Comparison of ENCODE assay signal across 26 cellular contexts in genomic region chr17:61368832-61369468, GRCh38. TPM values are rescaled to one million over a fixed set of nuclear protein-coding genes. Genes with fewer than 3 reads are reported as not detected.
DNase-seq lines count a peak whose midpoint lies in the region; ATAC-seq, FAIRE-seq and TF ChIP-seq lines count a peak whose summit lies in the region.
"Had no signal": no experiment of that assay in that cellular context is flagged by ENCODE, and none has a peak within 500 bp of the region (broad histone marks: within the 10 kb centered on the region; RNA-seq: fewer than 3 reads in every experiment).

No MANE protein-coding gene starts in this region.

- H3K27me3 ChIP-seq in HepG2 (ENCODE audit: control insufficient read depth in 1 of 2, insufficient read depth in 2 of 2, low read length in 2 of 2), result no peaks in the 10 kb centered on the region
- no peaks in the 10 kb centered on the region for H3K27me3 ChIP-seq in right lobe of liver
- H3K27me3 ChIP-seq in upper lobe of right lung, result no peaks in the 10 kb centered on the region
- H3K27me3 ChIP-seq: Peyer's patch had no signal

- H3K4me2 ChIP-seq in HepG2 (ENCODE audit: low read depth, low read length), result no peak overlapping the region

- in situ Hi-C loops in HepG2 (cut with HindIII; ENCODE audit: extremely low pct_ligation_motif_present, low pct_unique_long_range_greater_than_20kb), result no loop called here

- H4K20me1 ChIP-seq in HepG2 (ENCODE audit: insufficient read depth, low read length), result no peaks in the 10 kb centered on the region

- ATAC-seq in HepG2, result no peak
- no peak for ATAC-seq in right lobe of liver
- peak; percentile 6 for ATAC-seq in upper lobe of right lung
- ATAC-seq in sciatic nerve, result no peak

- TF ChIP-seq POLR2A in HepG2 (IDR thresholded peaks at IDR 0.05; ENCODE audit: insufficient read depth in 1 of 2, low read depth in 2 of 2, low read length in 2 of 2) (no peak), right lobe of liver (IDR thresholded peaks at IDR 0.05) (no peak)

- no peak overlapping the region for H2AFZ ChIP-seq in HepG2 (ENCODE audit: low read length)

- BruUV-seq in HepG2 (replicated peaks; lab: Mats Ljungman, UMichigan), result no TSS peak

- TF ChIP-seq RAD21 in HepG2 (CRISPR knock-in tag; IDR thresholded peaks at IDR 0.05), result no peak

- POLR2A ChIA-PET in HepG2 (lab: Yijun Ruan, JAX), result no interaction called here

- peaks cover 64% of the 10 kb centered on the region for H3K4me1 ChIP-seq in HepG2 (ENCODE audit: insufficient read depth, low read length)
- H3K4me1 ChIP-seq in right lobe of liver, result no peaks in the 10 kb centered on the region
- H3K4me1 ChIP-seq in upper lobe of right lung, result no peaks in the 10 kb centered on the region
- H3K4me1 ChIP-seq: Peyer's patch had no signal

- WGBS in HepG2 (ENCODE audit: low lambda C conversion rate), result 95% methylated on average over 6 of the region's 8 CpGs
- 96% methylated on average over 4 of the region's 8 CpGs for WGBS in right lobe of liver (ENCODE audit: insufficient coverage, low coverage, low lambda C conversion rate, missing lambda C conversion rate)

- CTCF ChIA-PET in HepG2 (lab: Yijun Ruan, JAX; ENCODE audit: low intra/inter-chr PET ratio, low total read pairs), result no interaction called here

- no peak for FAIRE-seq in HepG2 (lab: Jason Lieb, UNC)
- FAIRE-seq: G401.6, GM12892, GM18507 had no signal

- no peaks in the 10 kb centered on the region for H3K36me3 ChIP-seq in HepG2 (replicated peaks in 1 of 2; ENCODE audit: control insufficient read depth in 1 of 2, insufficient read depth in 2 of 2, low read length in 2 of 2)
- no peaks in the 10 kb centered on the region for H3K36me3 ChIP-seq in right lobe of liver
- no peaks in the 10 kb centered on the region for H3K36me3 ChIP-seq in upper lobe of right lung
- H3K36me3 ChIP-seq: Peyer's patch had no signal

- H3K27ac ChIP-seq in HepG2 (ENCODE audit: extremely low read length, insufficient read depth, low read length), result no peak overlapping the region
- H3K27ac ChIP-seq in right lobe of liver, result no peak overlapping the region
- no peak overlapping the region for H3K27ac ChIP-seq in upper lobe of right lung
- H3K27ac ChIP-seq: Peyer's patch had no signal

- no peak for TF ChIP-seq CTCF in HepG2 (CRISPR knock-in tag; IDR thresholded peaks at IDR 0.05)
- TF ChIP-seq CTCF in right lobe of liver (IDR thresholded peaks at IDR 0.05), result no peak
- TF ChIP-seq CTCF in upper lobe of right lung (IDR thresholded peaks at IDR 0.05), result no peak

- no peak overlapping the region for H3K9ac ChIP-seq in HepG2 (ENCODE audit: insufficient read depth, low read depth, low read length)

- TF ChIP-seq EP300 in HepG2 (IDR thresholded peaks at IDR 0.05; ENCODE audit: low read depth in 2 of 2, low read length in 2 of 2) (no peak), HepG2 (CRISPR knock-in tag; IDR thresholded peaks at IDR 0.05; ENCODE audit: borderline replicate concordance) (no peak)

- no peaks in the 10 kb centered on the region for H3K79me2 ChIP-seq in HepG2 (ENCODE audit: insufficient read depth, low read length)

- no peak overlapping the region for H3K4me3 ChIP-seq in HepG2 (replicated peaks in 1 of 3; ENCODE audit: insufficient read depth in 1 of 3, low read depth in 2 of 3, low read length in 3 of 3)
- no peak overlapping the region for H3K4me3 ChIP-seq in right lobe of liver
- H3K4me3 ChIP-seq in upper lobe of right lung, result no peak overlapping the region
- H3K4me3 ChIP-seq: Peyer's patch had no signal

- H3K9me3 ChIP-seq in HepG2 (ENCODE audit: low read length), result no peaks in the 10 kb centered on the region
- no peaks in the 10 kb centered on the region for H3K9me3 ChIP-seq in right lobe of liver
- no peaks in the 10 kb centered on the region for H3K9me3 ChIP-seq in upper lobe of right lung
- H3K9me3 ChIP-seq: Peyer's patch had no signal

- no peak for DNase-seq in HepG2 (ENCODE audit: low spot score)
- DNase-seq in right lobe of liver, result no peak
- DNase-seq in medulla oblongata (ENCODE audit: extremely low spot score), result peak; percentile 46
- peak; percentile 44 for DNase-seq in retina
- DNase-seq in upper lobe of right lung, result peak; percentile 29
- DNase-seq in dermis blood vessel endothelial cell, result no peak
- no peak for DNase-seq in stimulated activated naive CD4-positive, alpha-beta T cell treated with Interleukin-2 at 50 U/mL for 16 hours (lab: John Stamatoyannopoulos, UW)
- no peak for DNase-seq in sciatic nerve (ENCODE audit: low spot score)
- DNase-seq: 8988T; AML-193; C1 segment of cervical spinal cord; Calu3; CD8-positive, alpha-beta memory T cell; DMS153; GOT3; Kasumi-1; NCI-H1694 treated with DMSO at 0.1 percent for 48 hours; NCI-H2081 treated with DMSO at 0.1 percent for 48 hours; NCI-H2227 treated with DMSO at 0.1 percent for 48 hours; NCI-H510A; NCI-H748 treated with DMSO at 0.1 percent for 48 hours; NK-92 treated with Interleukin-12 subunit alpha and Interleukin-12 subunit beta, amount 100 ng/mL, for 24 hours; Peyer's patch had no signal

- intact Hi-C loops in HepG2 (cut with micrococcal nuclease; ENCODE audit: unreplicated experiment), result no loop called here
- intact Hi-C loops in right lobe of liver (cut with DNase I), result no loop called here
- intact Hi-C loops in upper lobe of right lung (cut with DNase I), result no loop called here
- intact Hi-C loops in sciatic nerve (cut with DNase I), result no loop called here

TF ChIP-seq in HepG2, 621 proteins besides CTCF, POLR2A, EP300 and RAD21 (continues in another document):
- peak; percentile 47; the same call in 1 of the 2 replicates for TF ChIP-seq ZNF687 (CRISPR knock-in tag; IDR thresholded peaks at IDR 0.05)
- TF ChIP-seq ZMYM4 (CRISPR knock-in tag; IDR thresholded peaks at IDR 0.05), result 0 out of 2 replicates have a peak, but pooled peaks have one; percentile 1
- peak; percentile 71; the same call in 1 of the 2 replicates for TF ChIP-seq ZNF598 (CRISPR knock-in tag; IDR thresholded peaks at IDR 0.05; ENCODE audit: borderline replicate concordance)
- 0 out of 2 replicates have a peak, but pooled peaks have one; percentile 0 for TF ChIP-seq MAX (IDR thresholded peaks at IDR 0.05)
- peak; percentile 23 for TF ChIP-seq ZNF883 (CRISPR knock-in tag; IDR thresholded peaks at IDR 0.05; ENCODE audit: not compliant biosample characterization)
- 0 out of 2 replicates have a peak, but pooled peaks have one; percentile 35 for TF ChIP-seq ZNF350 (CRISPR knock-in tag; IDR thresholded peaks at IDR 0.05; ENCODE audit: borderline replicate concordance, low read depth)

RNA-seq across cellular contexts. Expression of gene TBX2, which starts 30.7 kb away (rescaled TPM):
- total RNA-seq in HepG2 (2016; rRNA removed; fragmentation: Illumina TruSeq; extraction: Trizol) (10.2 and 15.3 TPM in 2 replicates), right lobe of liver (1 to 10 TPM; 1.9 to 4.4 (median 2.7) TPM), upper lobe of right lung (122 TPM), dermis blood vessel endothelial cell (0.09 and 0.34 TPM in 2 replicates), sciatic nerve (42.4 TPM)
- total RNA-seq in HepG2 (2016; cell fraction: cytosol; rRNA removed; fragmentation: Illumina TruSeq; extraction: Trizol; ENCODE audit: low read depth), result 3.7 TPM in 2 replicates
- 8.3 and 14.7 TPM in 2 replicates for total RNA-seq in HepG2 (2016; cell fraction: insoluble cytoplasmic fraction; rRNA removed; fragmentation: Illumina TruSeq; extraction: Trizol)
- 9.6 and 10.4 TPM in 2 replicates for total RNA-seq in HepG2 (2016; cell fraction: membrane; rRNA removed; fragmentation: Illumina TruSeq; extraction: Trizol)
- 10.9 and 12.4 TPM in 2 replicates for total RNA-seq in HepG2 (2016; cell fraction: nucleus; rRNA removed; fragmentation: Illumina TruSeq; extraction: Trizol)
- 2.8 and 3.0 TPM in 2 replicates for polyA plus RNA-seq in HepG2 (2011; rRNA removed)
- polyA plus RNA-seq in HepG2 (2011; cell fraction: cytosol; rRNA removed), result 1.9 and 3.7 TPM in 2 replicates
- polyA plus RNA-seq in HepG2 (2011; cell fraction: nucleus; rRNA removed), result 9.5 and 10.4 TPM in 2 replicates
- polyA plus RNA-seq in HepG2 (2012), result 1.0 and 1.6 TPM in 2 replicates
- 2.8 and 3.6 TPM in 2 replicates for polyA plus RNA-seq in HepG2 (2016; cell fraction: cytosol; fragmentation: Illumina TruSeq; extraction: Trizol; ENCODE audit: low read depth)
- 13.1 and 15.6 TPM in 2 replicates for polyA plus RNA-seq in HepG2 (2016; cell fraction: insoluble cytoplasmic fraction; fragmentation: Illumina TruSeq; extraction: Trizol; ENCODE audit: low read depth)
- polyA plus RNA-seq in HepG2 (2016; cell fraction: membrane; fragmentation: Illumina TruSeq; extraction: Trizol; ENCODE audit: low read depth), result 8.1 and 8.9 TPM in 2 replicates
- polyA plus RNA-seq in HepG2 (2016; cell fraction: nucleus; fragmentation: Illumina TruSeq; extraction: Trizol; ENCODE audit: insufficient read depth, low read depth), result 26.2 and 30.9 TPM in 2 replicates
- 3.0 and 6.9 TPM in 2 replicates for polyA minus RNA-seq in HepG2 (2011; rRNA and poly(A)+ RNA removed; ENCODE audit: low replicate concordance)
- 1.5 and 2.4 TPM in 2 replicates for polyA minus RNA-seq in HepG2 (2011; cell fraction: cytosol; rRNA and poly(A)+ RNA removed)
- polyA minus RNA-seq in HepG2 (2011; cell fraction: nucleus; rRNA and poly(A)+ RNA removed), result 4.9 and 5.3 TPM in 2 replicates
- polyA plus RNA-seq: CD8-positive, alpha-beta memory T cell had no signal

Comparison
In these comparisons a context has a peak if more than half of its experiments do, and no peak if none do; other contexts are left out.
1. DNase-seq: peak in medulla oblongata (single experiment), retina (single experiment) and upper lobe of right lung (single experiment); none in HepG2 (single experiment), right lobe of liver (0 of 3), dermis blood vessel endothelial cell (single experiment), stimulated activated naive CD4-positive, alpha-beta T cell treated with Interleukin-2 at 50 U/mL for 16 hours (single experiment) and sciatic nerve (single experiment).